In genomic region chr6:167094820-167095637, GRCh38 we compare ENCODE assay signal across 9 cellular contexts. TPM values are rescaled to one million over a fixed set of nuclear protein-coding genes. Genes with fewer than 3 reads are reported as not detected.
DNase-seq lines count a peak whose midpoint lies in the region; ATAC-seq and TF ChIP-seq lines count a peak whose summit lies in the region.
"Had no signal": no experiment of that assay in that cellular context is flagged by ENCODE, and none has a peak within 500 bp of the region (broad histone marks: within the 10 kb centered on the region; RNA-seq: fewer than 3 reads in every experiment).

No MANE protein-coding gene starts in this region.

- peaks cover 0 to 4% (median 0%) of the 10 kb centered on the region in 3 donors for H3K36me3 Mint-ChIP-seq in naive thymus-derived CD8-positive, alpha-beta T cell

- no peaks in the 10 kb centered on the region for H3K4me1 ChIP-seq in foreskin keratinocyte

- ATAC-seq in GM18870 (IDR thresholded peaks at IDR 0.05; ENCODE audit: unreplicated experiment) (peak; percentile 58), HG02623 (IDR thresholded peaks at IDR 0.05; ENCODE audit: unreplicated experiment) (peak; percentile 39), foreskin keratinocyte (no peak)
- peak in 1 of 2 donors; percentile 35 for ATAC-seq in naive thymus-derived CD8-positive, alpha-beta T cell

- DNase-seq in NCI-H2107 (lab: John Stamatoyannopoulos, UW) (peak; percentile 8), inferior parietal cortex (ENCODE audit: extremely low spot score) (no peak), NCI-H82 treated with DMSO at 0.1 percent for 48 hours (lab: John Stamatoyannopoulos, UW; ENCODE audit: unreplicated experiment) (no peak), cerebellar nuclear complex (lab: John Stamatoyannopoulos, UW) (no peak), foreskin keratinocyte (no peak)
- no peak for DNase-seq in naive thymus-derived CD8-positive, alpha-beta T cell

- H3K27ac ChIP-seq in foreskin keratinocyte, result no peak overlapping the region
- H3K27ac ChIP-seq: cardiac muscle cell had no signal

- no peaks in the 10 kb centered on the region for H3K27me3 ChIP-seq in foreskin keratinocyte
- H3K27me3 ChIP-seq: cardiac muscle cell had no signal

- H3K27ac Mint-ChIP-seq in naive thymus-derived CD8-positive, alpha-beta T cell, result peak overlapping the region in 5 of 10 donors; percentile 17 to 88 (median 87)

- POLR2A ChIA-PET in naive thymus-derived CD8-positive, alpha-beta T cell (lab: Charles Lee), result no interaction called here

- H3K27me3 Mint-ChIP-seq in naive thymus-derived CD8-positive, alpha-beta T cell, result no peaks in the 10 kb centered on the region

- peaks cover 0 to under 1% (median 0%) of the 10 kb centered on the region in 9 donors for H3K9me3 Mint-ChIP-seq in naive thymus-derived CD8-positive, alpha-beta T cell

- peak overlapping the region; percentile 76 to 87 (median 84) for H3K4me3 Mint-ChIP-seq in naive thymus-derived CD8-positive, alpha-beta T cell

- peaks cover 43 to 92% (median 66%) of the 10 kb centered on the region in 4 donors for H3K4me1 Mint-ChIP-seq in naive thymus-derived CD8-positive, alpha-beta T cell

- no peak for TF ChIP-seq CTCF in foreskin keratinocyte (conservative IDR thresholded peaks at IDR 0.05)

RNA-seq across cellular contexts. Expression of gene CCR6, which starts 27.9 kb away (rescaled TPM):
- 1 to 10 TPM in 1 of 2 experiments, under 1 TPM in 1; 0.10 to 1.1 TPM for total RNA-seq in naive thymus-derived CD8-positive, alpha-beta T cell
- under 1 TPM; 0.26 to 0.51 (median 0.27) TPM for polyA plus RNA-seq in naive thymus-derived CD8-positive, alpha-beta T cell
- total RNA-seq in foreskin keratinocyte, result not detected in 2 replicates
- not detected in 2 replicates for polyA plus RNA-seq in foreskin keratinocyte
- total RNA-seq: cardiac muscle cell had no signal
- polyA plus RNA-seq: cardiac muscle cell had no signal
